ENCODE assay signal across 22 cellular contexts in genomic region chr15:98678484-98678883, GRCh38. TPM values are rescaled to one million over a fixed set of nuclear protein-coding genes. Genes with fewer than 3 reads are reported as not detected.
DNase-seq lines count a peak whose midpoint lies in the region; ATAC-seq and TF ChIP-seq lines count a peak whose summit lies in the region.
"Had no signal": no experiment of that assay in that cellular context is flagged by ENCODE, and none has a peak within 500 bp of the region (broad histone marks: within the 10 kb centered on the region; RNA-seq: fewer than 3 reads in every experiment).

No MANE protein-coding gene starts in this region.

- H3K4me2 ChIP-seq in BLaER1 treated with 17β-estradiol and CSF1 and Interleukin-3, amounts not matched to agents 10 nM and 100 nM = peak overlapping the region in 9 of 11 experiments; percentile 3 to 56 (median 37); a peak in 13 of 22 replicates
- H3K4me2 ChIP-seq: A549 had no signal

- ATAC-seq in naive thymus-derived CD8-positive, alpha-beta T cell = no peak
- no peak for ATAC-seq in stimulated activated effector memory CD8-positive, alpha-beta T cell treated with anti-CD3 and anti-CD28 coated beads, Interleukin-12 subunit alpha, Interleukin-12 subunit beta, amount 100 ng/mL, for 72 hours
- ATAC-seq: A549, GM12878 had no signal

- H3K9me3 Mint-ChIP-seq in naive thymus-derived CD8-positive, alpha-beta T cell = no peaks in the 10 kb centered on the region
- no peaks in the 10 kb centered on the region for H3K9me3 Mint-ChIP-seq in stimulated activated effector memory CD8-positive, alpha-beta T cell treated with anti-CD3 and anti-CD28 coated beads, Interleukin-12 subunit alpha, Interleukin-12 subunit beta, amount 100 ng/mL, for 72 hours
- no peaks in the 10 kb centered on the region for H3K9me3 Mint-ChIP-seq in chondrocyte (ENCODE audit: low read depth)
- H3K9me3 Mint-ChIP-seq: CD14-positive monocyte; CD4-positive, alpha-beta T cell; CD8-positive, alpha-beta memory T cell had no signal

- POLR2A ChIA-PET in HEK293T (lab: Yijun Ruan, JAX) = no interaction called here
- POLR2A ChIA-PET in naive thymus-derived CD8-positive, alpha-beta T cell (lab: Charles Lee) = no interaction called here

- peaks cover 0 to 21% (median 5%) of the 10 kb centered on the region in 11 experiments; a peak in 6 of 22 replicates for H3K9me3 ChIP-seq in BLaER1 treated with 17β-estradiol and CSF1 and Interleukin-3, amounts not matched to agents 10 nM and 100 nM (replicated peaks in 1 of 11)
- no peaks in the 10 kb centered on the region for H3K9me3 ChIP-seq in ascending aorta
- H3K9me3 ChIP-seq: A549, BE2C, HAP-1 had no signal

- H4K20me1 ChIP-seq in BLaER1 treated with 17β-estradiol and CSF1 and Interleukin-3, amounts not matched to agents 10 nM and 100 nM = peaks cover 51 to 100% (median 99%) of the 10 kb centered on the region in 11 experiments; a peak in 21 of 22 replicates

- H3K4me3 Mint-ChIP-seq in naive thymus-derived CD8-positive, alpha-beta T cell = no peak overlapping the region
- H3K4me3 Mint-ChIP-seq in stimulated activated effector memory CD8-positive, alpha-beta T cell treated with anti-CD3 and anti-CD28 coated beads, Interleukin-12 subunit alpha, Interleukin-12 subunit beta, amount 100 ng/mL, for 72 hours = no peak overlapping the region
- no peak overlapping the region for H3K4me3 Mint-ChIP-seq in chondrocyte (ENCODE audit: unreplicated experiment)
- H3K4me3 Mint-ChIP-seq: CD14-positive monocyte; CD4-positive, alpha-beta T cell; CD8-positive, alpha-beta memory T cell had no signal

- peak overlapping the region in 1 of 10 donors; percentile 68 for H3K27ac Mint-ChIP-seq in naive thymus-derived CD8-positive, alpha-beta T cell
- no peak overlapping the region for H3K27ac Mint-ChIP-seq in stimulated activated effector memory CD8-positive, alpha-beta T cell treated with anti-CD3 and anti-CD28 coated beads, Interleukin-12 subunit alpha, Interleukin-12 subunit beta, amount 100 ng/mL, for 72 hours
- H3K27ac Mint-ChIP-seq in chondrocyte (ENCODE audit: unreplicated experiment) = no peak overlapping the region
- H3K27ac Mint-ChIP-seq: CD14-positive monocyte; CD4-positive, alpha-beta T cell had no signal

- H3K36me3 ChIP-seq in BLaER1 treated with 17β-estradiol and CSF1 and Interleukin-3, amounts not matched to agents 10 nM and 100 nM = peaks cover 0 to 72% (median 39%) of the 10 kb centered on the region in 11 experiments; a peak in 17 of 22 replicates
- no peaks in the 10 kb centered on the region for H3K36me3 ChIP-seq in ascending aorta
- H3K36me3 ChIP-seq: BE2C, HAP-1 had no signal

- no peak overlapping the region for H3K9ac ChIP-seq in BLaER1 treated with 17β-estradiol and CSF1 and Interleukin-3, amounts not matched to agents 10 nM and 100 nM

- H3K4me1 Mint-ChIP-seq in naive thymus-derived CD8-positive, alpha-beta T cell = peaks cover 31 to 67% (median 54%) of the 10 kb centered on the region in 4 donors
- H3K4me1 Mint-ChIP-seq in stimulated activated effector memory CD8-positive, alpha-beta T cell treated with anti-CD3 and anti-CD28 coated beads, Interleukin-12 subunit alpha, Interleukin-12 subunit beta, amount 100 ng/mL, for 72 hours = peaks cover 7% of the 10 kb centered on the region
- peaks cover 51% of the 10 kb centered on the region for H3K4me1 Mint-ChIP-seq in chondrocyte (ENCODE audit: low read depth)

- DNase-seq in HEK293T (ENCODE audit: extremely low spot score) (no peak), ascending aorta (ENCODE audit: low spot score in 2 of 2) (no peak), inferior parietal cortex (ENCODE audit: extremely low spot score) (no peak), chondrocyte (ENCODE audit: low spot score) (no peak)
- no peak for DNase-seq in naive thymus-derived CD8-positive, alpha-beta T cell
- DNase-seq in stimulated activated effector memory CD8-positive, alpha-beta T cell treated with anti-CD3 and anti-CD28 coated beads, Interleukin-12 subunit alpha, Interleukin-12 subunit beta, amount 100 ng/mL, for 72 hours (ENCODE audit: low spot score in 2 of 2) = no peak
- DNase-seq: 8988T; ACHN; AML-193; CD4-positive, alpha-beta T cell; CD8-positive, alpha-beta memory T cell; DMS 273 treated with DMSO at 0.1 percent for 48 hours; DMS79; EL; GDM1; GOT3 had no signal

- peak overlapping the region in 3 of 11 experiments; percentile 17 to 37 (median 25); a peak in 3 of 22 replicates for H3K27ac ChIP-seq in BLaER1 treated with 17β-estradiol and CSF1 and Interleukin-3, amounts not matched to agents 10 nM and 100 nM
- peak overlapping the region; percentile 44 to 69 for H3K27ac ChIP-seq in ascending aorta
- H3K27ac ChIP-seq: A549 had no signal

- peaks cover 0 to 3% (median 0%) of the 10 kb centered on the region in 5 donors for H3K27me3 Mint-ChIP-seq in naive thymus-derived CD8-positive, alpha-beta T cell
- H3K27me3 Mint-ChIP-seq in chondrocyte (ENCODE audit: low read depth) = no peaks in the 10 kb centered on the region
- H3K27me3 Mint-ChIP-seq: CD4-positive, alpha-beta T cell had no signal

- peaks cover 0 to 17% (median 2%) of the 10 kb centered on the region in 3 donors for H3K36me3 Mint-ChIP-seq in naive thymus-derived CD8-positive, alpha-beta T cell
- no peaks in the 10 kb centered on the region for H3K36me3 Mint-ChIP-seq in stimulated activated effector memory CD8-positive, alpha-beta T cell treated with anti-CD3 and anti-CD28 coated beads, Interleukin-12 subunit alpha, Interleukin-12 subunit beta, amount 100 ng/mL, for 72 hours
- no peaks in the 10 kb centered on the region for H3K36me3 Mint-ChIP-seq in chondrocyte (ENCODE audit: low read depth)
- H3K36me3 Mint-ChIP-seq: CD8-positive, alpha-beta memory T cell had no signal

- peaks cover 31 to 66% (median 56%) of the 10 kb centered on the region in 10 experiments for H3K4me1 ChIP-seq in BLaER1 treated with 17β-estradiol and CSF1 and Interleukin-3, amounts not matched to agents 10 nM and 100 nM
- peaks cover under 1 to 43% of the 10 kb centered on the region in 2 donors for H3K4me1 ChIP-seq in ascending aorta

- no peaks in the 10 kb centered on the region for H3K27me3 ChIP-seq in BLaER1 treated with 17β-estradiol and CSF1 and Interleukin-3, amounts not matched to agents 10 nM and 100 nM
- H3K27me3 ChIP-seq in ascending aorta = no peaks in the 10 kb centered on the region
- H3K27me3 ChIP-seq: BE2C had no signal

- H3K4me3 ChIP-seq in BLaER1 treated with 17β-estradiol and CSF1 and Interleukin-3, amounts not matched to agents 10 nM and 100 nM = no peak overlapping the region
- H3K4me3 ChIP-seq in ascending aorta = no peak overlapping the region
- H3K4me3 ChIP-seq: A549, GM12878, HAP-1 had no signal

- TF ChIP-seq CTCF in ascending aorta (IDR thresholded peaks at IDR 0.05) (no peak), chondrocyte (IDR thresholded peaks at IDR 0.05) (no peak)

- intact Hi-C loops in ascending aorta (cut with DNase I) = no loop called here

- CTCF ChIA-PET in HEK293T (lab: Yijun Ruan, JAX) = no interaction called here

TF ChIP-seq in HEK293T, 16 proteins besides CTCF, POLR2A, EP300 and RAD21:
- 0 out of 2 replicates have a peak, but pooled peaks have one; percentile 13 for TF ChIP-seq ZNF384 (IDR thresholded peaks at IDR 0.05)
- no peak for TF ChIP-seq SP1 (IDR thresholded peaks at IDR 0.05)

RNA-seq across cellular contexts. Expression of gene IGF1R, which starts 30.1 kb away (rescaled TPM):
- total RNA-seq in ascending aorta = 151 TPM
- total RNA-seq in naive thymus-derived CD8-positive, alpha-beta T cell = 100 to 1,000 TPM; 117 to 122 TPM
- 1 to 10 TPM; 2.5 to 6.3 (median 4.9) TPM for polyA plus RNA-seq in naive thymus-derived CD8-positive, alpha-beta T cell
- 110 to 119 TPM (median 119 TPM) in 3 replicates for total RNA-seq in chondrocyte
